Comparison of ENCODE assay signal across 21 cellular contexts in genomic region chr16:88002211-88002610, GRCh38. TPM values are rescaled to one million over a fixed set of nuclear protein-coding genes. Genes with fewer than 3 reads are reported as not detected.
DNase-seq lines count a peak whose midpoint lies in the region; ATAC-seq and TF ChIP-seq lines count a peak whose summit lies in the region.
"Had no signal": no experiment of that assay in that cellular context is flagged by ENCODE, and none has a peak within 500 bp of the region (broad histone marks: within the 10 kb centered on the region; RNA-seq: fewer than 3 reads in every experiment).

No MANE protein-coding gene starts in this region.

- H2BK12ac ChIP-seq in H9 (ENCODE audit: insufficient read length, low read depth, low read length): no peak overlapping the region

- TF ChIP-seq POLR2A in sigmoid colon (IDR thresholded peaks at IDR 0.05): no peak

- H3K9me3 ChIP-seq in CD4-positive, alpha-beta memory T cell (ENCODE audit: control insufficient read depth in 1 of 2, low read length in 2 of 2): no peaks in the 10 kb centered on the region
- H3K9me3 ChIP-seq in H9 (ENCODE audit: control insufficient read depth, low read depth, low read length) (no peaks in the 10 kb centered on the region), endodermal cell (ENCODE audit: control insufficient read depth, low read length) (no peaks in the 10 kb centered on the region), sigmoid colon (no peaks in the 10 kb centered on the region), tibial artery (no peaks in the 10 kb centered on the region)
- H3K9me3 ChIP-seq: BLaER1, Peyer's patch, SJCRH30 had no signal

- H4K91ac ChIP-seq in H9 (ENCODE audit: insufficient read length, low read depth, low read length): no peak overlapping the region

- no peak overlapping the region for H4K5ac ChIP-seq in H9 (ENCODE audit: insufficient read length, low read depth, low read length)

- TF ChIP-seq CTCF in H9 (conservative IDR thresholded peaks at IDR 0.05) (no peak), endodermal cell (conservative IDR thresholded peaks at IDR 0.05) (no peak), sigmoid colon (IDR thresholded peaks at IDR 0.05) (no peak), tibial artery (IDR thresholded peaks at IDR 0.05) (no peak)

- H3K56ac ChIP-seq in H9 (ENCODE audit: insufficient read length, low read depth, low read length): no peak overlapping the region

- H3K4me3 ChIP-seq in CD4-positive, alpha-beta memory T cell (ENCODE audit: low read length in 2 of 2): no peak overlapping the region
- no peak overlapping the region for H3K4me3 ChIP-seq in endodermal cell (ENCODE audit: low read length)
- H3K4me3 ChIP-seq in sigmoid colon: no peak overlapping the region
- no peak overlapping the region for H3K4me3 ChIP-seq in tibial artery
- H3K4me3 ChIP-seq: BLaER1, Peyer's patch, SJCRH30 had no signal

- no peak for DNase-seq in CD4-positive, alpha-beta memory T cell
- no peak for DNase-seq in H9
- no peak for DNase-seq in endodermal cell
- peak; percentile 17 for DNase-seq in sigmoid colon
- no peak for DNase-seq in DMS53 (lab: John Stamatoyannopoulos, UW)
- DNase-seq in tibial artery: no peak
- DNase-seq: CD4-positive, alpha-beta T cell; GDM1; GOT3; Karpas-422; MV-4-11; NCI-H1105 treated with DMSO at 0.1 percent for 48 hours; NCI-H1694 treated with DMSO at 0.1 percent for 48 hours; NCI-H2081 treated with DMSO at 0.1 percent for 48 hours; NCI-H2171 treated with DMSO at 0.1 percent for 48 hours; NCI-H524 treated with DMSO at 0.1 percent for 48 hours; NCI-H82; Peyer's patch; SJCRH30 had no signal

- TF ChIP-seq EP300 in sigmoid colon (IDR thresholded peaks at IDR 0.05): no peak

- H3K23me2 ChIP-seq in H9 (ENCODE audit: insufficient read length, low read depth, low read length, poor library complexity, severe bottlenecking): no peaks in the 10 kb centered on the region

- intact Hi-C loops in CD4-positive, alpha-beta memory T cell (cut with micrococcal nuclease): no loop called here
- intact Hi-C loops in sigmoid colon (cut with DNase I) (no loop called here), tibial artery (cut with DNase I; ENCODE audit: low total_unique reads) (no loop called here)

- H3K79me1 ChIP-seq in H9 (ENCODE audit: insufficient read depth, low read depth, low read length, poor library complexity, severe bottlenecking): no peaks in the 10 kb centered on the region

- peaks cover 9% of the 10 kb centered on the region for H3K36me3 ChIP-seq in CD4-positive, alpha-beta memory T cell (ENCODE audit: insufficient read depth, low read length)
- H3K36me3 ChIP-seq in endodermal cell (ENCODE audit: control insufficient read depth, insufficient read depth, low read length) (peaks cover 4% of the 10 kb centered on the region), sigmoid colon (peaks cover 0 to 26% (median 11%) of the 10 kb centered on the region in 4 donors), tibial artery (peaks cover 11 to 45% (median 24%) of the 10 kb centered on the region in 3 donors)
- H3K36me3 ChIP-seq: SJCRH30 had no signal

- H3K18ac ChIP-seq in H9 (ENCODE audit: insufficient read length, low read depth, low read length): no peak overlapping the region

- no peaks in the 10 kb centered on the region for H3K27me3 Mint-ChIP-seq in CD4-positive, alpha-beta memory T cell
- H3K27me3 Mint-ChIP-seq in H9 (ENCODE audit: low read depth) (no peaks in the 10 kb centered on the region), endodermal cell (ENCODE audit: insufficient read depth) (no peaks in the 10 kb centered on the region)
- H3K27me3 Mint-ChIP-seq: CD4-positive, alpha-beta T cell had no signal

- peaks cover 27 to 48% of the 10 kb centered on the region in 2 donors for H3K36me3 Mint-ChIP-seq in CD4-positive, alpha-beta memory T cell
- H3K36me3 Mint-ChIP-seq in H9 (ENCODE audit: insufficient read depth in 1 of 3, low read depth in 3 of 3) (peaks cover 33 to 41% (median 37%) of the 10 kb centered on the region in 3 experiments), endodermal cell (ENCODE audit: low read depth) (peaks cover 40% of the 10 kb centered on the region)

- no peaks in the 10 kb centered on the region for H3K4me1 ChIP-seq in CD4-positive, alpha-beta memory T cell (ENCODE audit: insufficient read depth, low read length)
- no peaks in the 10 kb centered on the region for H3K4me1 ChIP-seq in H9 (ENCODE audit: insufficient read depth, low read length)
- H3K4me1 ChIP-seq in endodermal cell (ENCODE audit: control insufficient read depth, insufficient read depth, low read length): no peaks in the 10 kb centered on the region
- no peaks in the 10 kb centered on the region for H3K4me1 ChIP-seq in sigmoid colon
- no peaks in the 10 kb centered on the region for H3K4me1 ChIP-seq in tibial artery
- H3K4me1 ChIP-seq: BLaER1, Peyer's patch had no signal

- H3K23ac ChIP-seq in H9 (ENCODE audit: insufficient read length, low read depth, low read length): no peak overlapping the region

- no peaks in the 10 kb centered on the region for H4K20me1 ChIP-seq in H9 (ENCODE audit: control insufficient read depth, insufficient read depth, insufficient read length)

- H2AK5ac ChIP-seq in H9 (ENCODE audit: insufficient read length, low read length): no peak overlapping the region

- WGBS in H9 (ENCODE audit: extremely low coverage, insufficient read length, low lambda C conversion rate): no CpG with 5 or more reads among the region's 6 CpGs
- 95 to 100% methylated on average over 5 to 6 of the region's 6 CpGs for WGBS in endodermal cell (ENCODE audit: insufficient coverage in 1 of 2, insufficient read length in 1 of 2), 2 experiments
- WGBS in sigmoid colon, 2 donors: 98% methylated on average over 6 of the region's 6 CpGs

- H3K4ac ChIP-seq in H9 (ENCODE audit: low read depth, low read length): no peak overlapping the region

- H3K4me2 ChIP-seq in H9 (ENCODE audit: insufficient read depth, insufficient read length, low read length): no peak overlapping the region
- H3K4me2 ChIP-seq: BLaER1 had no signal

- H3T11ph ChIP-seq in H9 (ENCODE audit: low read length): no peak overlapping the region

- CTCF ChIA-PET in CD4-positive, alpha-beta memory T cell (lab: Charles Lee; ENCODE audit: partially characterized antibody): no interaction called here

- no peak overlapping the region for H2BK120ac ChIP-seq in H9 (ENCODE audit: low read depth, low read length, poor library complexity, severe bottlenecking)

- POLR2A ChIA-PET in CD4-positive, alpha-beta memory T cell (lab: Charles Lee; ENCODE audit: partially characterized antibody): no interaction called here

- H3K4me3 Mint-ChIP-seq in CD4-positive, alpha-beta memory T cell: no peak overlapping the region
- H3K4me3 Mint-ChIP-seq in H9 (no peak overlapping the region), endodermal cell (no peak overlapping the region)
- H3K4me3 Mint-ChIP-seq: CD4-positive, alpha-beta T cell had no signal

- no peak overlapping the region for H3K27ac ChIP-seq in CD4-positive, alpha-beta memory T cell (ENCODE audit: low read depth, low read length)
- H3K27ac ChIP-seq in H9 (ENCODE audit: insufficient read length, low read depth, low read length) (no peak overlapping the region), endodermal cell (ENCODE audit: low read depth, low read length) (no peak overlapping the region), sigmoid colon (no peak overlapping the region), tibial artery (no peak overlapping the region)
- H3K27ac ChIP-seq: BLaER1, Peyer's patch, SJCRH30 had no signal

- no peak overlapping the region for H3K14ac ChIP-seq in H9 (ENCODE audit: insufficient read depth, low read length)

- H2AFZ ChIP-seq in H9 (ENCODE audit: low read length): no peak overlapping the region

- no peak overlapping the region for H2BK5ac ChIP-seq in H9 (ENCODE audit: insufficient read length, low read length)

- ATAC-seq in HG03159 (IDR thresholded peaks at IDR 0.05; ENCODE audit: unreplicated experiment): no peak

- H2BK15ac ChIP-seq in H9 (ENCODE audit: low read depth, low read length): no peak overlapping the region

- peaks cover 3 to 12% (median 6%) of the 10 kb centered on the region in 4 donors for H3K4me1 Mint-ChIP-seq in CD4-positive, alpha-beta memory T cell
- H3K4me1 Mint-ChIP-seq in H9 (peaks cover 5 to 8% of the 10 kb centered on the region in 2 experiments; a peak in 2 of 4 replicates), endodermal cell (peaks cover 2% of the 10 kb centered on the region)

- no peaks in the 10 kb centered on the region for H3K9me3 Mint-ChIP-seq in CD4-positive, alpha-beta memory T cell
- peaks cover 0 to 3% of the 10 kb centered on the region in 2 experiments; a peak in 2 of 5 replicates for H3K9me3 Mint-ChIP-seq in H9
- H3K9me3 Mint-ChIP-seq in endodermal cell: no peaks in the 10 kb centered on the region
- H3K9me3 Mint-ChIP-seq: CD4-positive, alpha-beta T cell had no signal

- H3K27me3 ChIP-seq in CD4-positive, alpha-beta memory T cell (ENCODE audit: insufficient read depth, low read length): no peaks in the 10 kb centered on the region
- H3K27me3 ChIP-seq in H9 (ENCODE audit: insufficient read depth, low read length): no peaks in the 10 kb centered on the region
- H3K27me3 ChIP-seq in endodermal cell (ENCODE audit: control insufficient read depth, insufficient read depth, low read length, poor library complexity, severe bottlenecking): no peaks in the 10 kb centered on the region
- no peaks in the 10 kb centered on the region for H3K27me3 ChIP-seq in sigmoid colon
- no peaks in the 10 kb centered on the region for H3K27me3 ChIP-seq in tibial artery
- H3K27me3 ChIP-seq: BLaER1, Peyer's patch, SJCRH30 had no signal

- peaks cover 6% of the 10 kb centered on the region; the same call in 1 of the 2 replicates for H3K79me2 ChIP-seq in H9 (ENCODE audit: insufficient read depth, low read length)

- H4K8ac ChIP-seq in H9 (replicated peaks; ENCODE audit: insufficient read length, low read depth, low read length): no peak overlapping the region

- no peak overlapping the region for H2BK20ac ChIP-seq in H9 (ENCODE audit: low read depth, low read length, poor library complexity, severe bottlenecking)

- H3K27ac Mint-ChIP-seq in CD4-positive, alpha-beta memory T cell: peak overlapping the region in 4 of 7 donors; percentile 35 to 65 (median 56)
- peak overlapping the region in 2 of 3 experiments; percentile 65 to 67; a peak in 5 of 7 replicates for H3K27ac Mint-ChIP-seq in H9
- peak overlapping the region; percentile 47 for H3K27ac Mint-ChIP-seq in endodermal cell
- H3K27ac Mint-ChIP-seq: CD4-positive, alpha-beta T cell had no signal

- H3K9ac ChIP-seq in H9 (ENCODE audit: extremely low read depth, insufficient read length, low read length) (no peak overlapping the region), endodermal cell (ENCODE audit: extremely low read depth, low read length, poor library complexity, severe bottlenecking) (no peak overlapping the region)
- H3K9ac ChIP-seq: BLaER1 had no signal

RNA-seq across cellular contexts. Expression of gene BANP, which starts 51.0 kb away (rescaled TPM):
- 10 to 100 TPM; 61.8 to 72.7 TPM for total RNA-seq in CD4-positive, alpha-beta memory T cell
- polyA plus RNA-seq in CD4-positive, alpha-beta memory T cell: 10 to 100 TPM; 10.7 to 26.4 TPM
- 24.3 and 24.9 TPM in 2 replicates for total RNA-seq in H9 (2021)
- 10 to 100 TPM; 39.5 to 45.5 TPM for total RNA-seq in endodermal cell
- 23.8 TPM for polyA plus RNA-seq in endodermal cell (2013, experiment 1 of 2)
- polyA plus RNA-seq in endodermal cell (2013, experiment 2 of 2): 20.0 TPM
- 10 to 100 TPM; 17.4 to 31.0 (median 23.0) TPM for total RNA-seq in sigmoid colon
- polyA plus RNA-seq in sigmoid colon: 10 to 100 TPM in 1 of 3 donors, 1 to 10 TPM in 2; 8.4 to 15.9 (median 8.8) TPM
